ENCODE assay signal across 8 cellular contexts in the genomic region with DNA sequence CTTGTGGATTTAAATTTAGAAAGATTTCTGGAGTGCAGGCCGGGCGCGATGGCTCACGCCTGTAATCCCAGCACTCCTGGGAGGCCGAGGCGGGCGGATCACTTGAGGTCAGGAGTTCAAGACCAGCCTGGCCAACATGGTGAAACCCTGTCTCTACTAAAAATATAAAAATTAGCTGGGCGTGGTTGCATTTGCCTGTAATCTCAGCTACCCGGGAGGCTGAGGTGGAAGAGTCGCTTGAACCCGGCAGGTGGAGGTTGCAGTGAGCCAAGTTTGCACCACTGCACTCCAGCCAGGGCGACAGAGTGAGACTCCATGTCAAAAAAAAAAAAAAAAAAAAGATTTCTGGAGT. TPM values are rescaled to one million over a fixed set of nuclear protein-coding genes. Genes with fewer than 3 reads are reported as not detected.
DNase-seq lines count a peak whose midpoint lies in the region; ATAC-seq and TF ChIP-seq lines count a peak whose summit lies in the region.
"Not testable (repeated sequence)": the region's sequence is repeated elsewhere in the genome, so short reads cannot be mapped to it uniquely, and the experiment has no call there.

No MANE protein-coding gene starts in this region.

- CTCF ChIA-PET in AG04450 (lab: Charles Lee), result interaction anchor here (0.6 to 1.2 kb wide), 3 partner anchors 62 to 652 kb away, joined by 3 read pairs; a partner anchor contains a TSS
- CTCF ChIA-PET in HCT116 (lab: Charles Lee), result interaction anchor here (1.5 kb wide), 1 partner anchor 60 kb away, joined by 3 read pairs; no protein-coding TSS in a partner anchor

- H3K27me3 Mint-ChIP-seq in activated naive CD4-positive, alpha-beta T cell treated with anti-CD3 and anti-CD28 coated beads, Interleukin-2, amount 50 U/mL, for 24 hours; effector memory CD8-positive, alpha-beta T cell; naive thymus-derived CD8-positive, alpha-beta T cell: not testable (repeated sequence)

- peak overlapping the region; percentile 87 for H3K4me3 ChIP-seq in AG04450 (ENCODE audit: low read depth, low read length)
- peak overlapping the region; percentile 75 to 96 for H3K4me3 ChIP-seq in HCT116 (replicated peaks in 1 of 2; ENCODE audit: low read depth in 1 of 2, low read length in 2 of 2)
- peak overlapping the region; percentile 95 for H3K4me3 ChIP-seq in SJCRH30
- peak overlapping the region; percentile 87 for H3K4me3 ChIP-seq in iPS-11a (ENCODE audit: low read depth, low read length)
- peak overlapping the region; percentile 96 for H3K4me3 ChIP-seq in smooth muscle cell

- not testable (repeated sequence) for H3K27ac Mint-ChIP-seq in activated naive CD4-positive, alpha-beta T cell treated with anti-CD3 and anti-CD28 coated beads, Interleukin-2, amount 50 U/mL, for 24 hours
- peak overlapping the region; percentile 94 to 96 for H3K27ac Mint-ChIP-seq in effector memory CD8-positive, alpha-beta T cell
- H3K27ac Mint-ChIP-seq in naive thymus-derived CD8-positive, alpha-beta T cell, result peak overlapping the region in 9 of 10 donors; percentile 60 to 95 (median 82)

- not testable (repeated sequence) for DNase-seq in AG04450 (ENCODE audit: low read depth, low spot score); HCT116 (ENCODE audit: low read depth, low spot score); SJCRH30; effector memory CD8-positive, alpha-beta T cell; naive thymus-derived CD8-positive, alpha-beta T cell; smooth muscle cell (lab: John Stamatoyannopoulos, UW; ENCODE audit: unreplicated experiment)

- H3F3A ChIP-seq in smooth muscle cell (ENCODE audit: low read depth), result not testable (repeated sequence)

- peaks cover 65% of the 10 kb centered on the region for H3K79me2 ChIP-seq in HCT116 (ENCODE audit: insufficient read depth, low read length)
- peaks cover 66% of the 10 kb centered on the region for H3K79me2 ChIP-seq in smooth muscle cell (ENCODE audit: low read depth)

- WGBS in smooth muscle cell (ENCODE audit: low lambda C conversion rate), result 51% methylated on average over 12 of the region's 12 CpGs

- H2AFZ ChIP-seq in HCT116 (ENCODE audit: low read depth, low read length, poor library complexity, severe bottlenecking); smooth muscle cell (ENCODE audit: low read depth): not testable (repeated sequence)

- H3K4me1 ChIP-seq in HCT116 (ENCODE audit: control insufficient read depth in 1 of 2, insufficient read depth in 2 of 2, low read length in 2 of 2) (peaks cover 38 to 80% of the 10 kb centered on the region in 2 experiments), smooth muscle cell (ENCODE audit: low read depth) (peaks cover 24% of the 10 kb centered on the region)
- H3K4me1 ChIP-seq in SJCRH30, result not testable (repeated sequence)

- H3K36me3 ChIP-seq in HCT116 (ENCODE audit: control insufficient read depth in 1 of 2, insufficient read depth in 2 of 2, low read length in 2 of 2); smooth muscle cell (ENCODE audit: low read depth): not testable (repeated sequence)
- H3K36me3 ChIP-seq in SJCRH30, result peaks cover 18% of the 10 kb centered on the region

- not testable (repeated sequence) for H3K27me3 ChIP-seq in AG04450 (ENCODE audit: control insufficient read depth, insufficient read depth, low read length); HCT116 (ENCODE audit: insufficient read depth, low read length); SJCRH30; smooth muscle cell (ENCODE audit: low read depth)

- ATAC-seq in HCT116, result peak; percentile 4; the same call in 1 of the 2 replicates
- not testable (repeated sequence) for ATAC-seq in effector memory CD8-positive, alpha-beta T cell (replicated peaks); naive thymus-derived CD8-positive, alpha-beta T cell

- peaks cover 54% of the 10 kb centered on the region for H3K4me1 Mint-ChIP-seq in activated naive CD4-positive, alpha-beta T cell treated with anti-CD3 and anti-CD28 coated beads, Interleukin-2, amount 50 U/mL, for 24 hours
- H3K4me1 Mint-ChIP-seq in effector memory CD8-positive, alpha-beta T cell (ENCODE audit: low read depth in 2 of 2), result peaks cover 45 to 56% of the 10 kb centered on the region in 2 donors
- H3K4me1 Mint-ChIP-seq in naive thymus-derived CD8-positive, alpha-beta T cell, result peaks cover 30 to 57% (median 53%) of the 10 kb centered on the region in 4 donors

- H3K27ac ChIP-seq in AG04450 (ENCODE audit: low read depth, low read length), result not testable (repeated sequence)
- peak overlapping the region; percentile 91; the same call in 1 of the 2 replicates for H3K27ac ChIP-seq in HCT116 (ENCODE audit: low read depth, low read length)
- peak overlapping the region; percentile 87 for H3K27ac ChIP-seq in SJCRH30
- H3K27ac ChIP-seq in smooth muscle cell (ENCODE audit: low read depth), result peak overlapping the region; percentile 93

- intact Hi-C loops in HCT116 (cut with micrococcal nuclease), result not testable (repeated sequence)

- not testable (repeated sequence) for TF ChIP-seq CTCF in AG04450 (IDR thresholded peaks at IDR 0.05; ENCODE audit: low read depth, low read length); HCT116 (IDR thresholded peaks at IDR 0.05 in 2 of 3, conservative IDR thresholded peaks at IDR 0.05 in 1 of 3; ENCODE audit: borderline replicate concordance in 1 of 3, insufficient read depth in 1 of 3, low read depth in 2 of 3, low read length in 2 of 3); smooth muscle cell (IDR thresholded peaks at IDR 0.05; ENCODE audit: borderline replicate concordance, insufficient read depth, poor library complexity, severe bottlenecking)

- POLR2A ChIA-PET in AG04450 (lab: Yijun Ruan, JAX), result interaction anchor here (1.1 kb wide), 1 partner anchor 10 kb away, joined by 4 read pairs; no protein-coding TSS in a partner anchor
- POLR2A ChIA-PET in HCT116 (lab: Charles Lee), result not testable (repeated sequence)
- POLR2A ChIA-PET in naive thymus-derived CD8-positive, alpha-beta T cell (lab: Charles Lee), result interaction anchor here (0.7 to 1.7 kb wide), 4 partner anchors 46 to 955 kb away, joined by 3 to 11 read pairs (median 5); a partner anchor contains a TSS

- not testable (repeated sequence) for BruUV-seq in HCT116 (replicated peaks; lab: Mats Ljungman, UMichigan)

- H3K9me3 Mint-ChIP-seq in activated naive CD4-positive, alpha-beta T cell treated with anti-CD3 and anti-CD28 coated beads, Interleukin-2, amount 50 U/mL, for 24 hours; effector memory CD8-positive, alpha-beta T cell; naive thymus-derived CD8-positive, alpha-beta T cell: not testable (repeated sequence)

- not testable (repeated sequence) for TF ChIP-seq POLR2A in HCT116 (IDR thresholded peaks at IDR 0.05; ENCODE audit: borderline replicate concordance, extremely low read depth, insufficient read depth, insufficient read length)

- not testable (repeated sequence) for H3K36me3 Mint-ChIP-seq in activated naive CD4-positive, alpha-beta T cell treated with anti-CD3 and anti-CD28 coated beads, Interleukin-2, amount 50 U/mL, for 24 hours
- H3K36me3 Mint-ChIP-seq in effector memory CD8-positive, alpha-beta T cell (ENCODE audit: insufficient read depth), result peaks cover 18% of the 10 kb centered on the region
- peaks cover 0 to 16% (median 0%) of the 10 kb centered on the region in 3 donors for H3K36me3 Mint-ChIP-seq in naive thymus-derived CD8-positive, alpha-beta T cell

- peaks cover 33% of the 10 kb centered on the region; the same call in 1 of the 2 replicates for H4K20me1 ChIP-seq in HCT116 (ENCODE audit: insufficient read depth)
- H4K20me1 ChIP-seq in smooth muscle cell (ENCODE audit: low read depth), result peaks cover 60% of the 10 kb centered on the region

- not testable (repeated sequence) for H3K9me2 ChIP-seq in HCT116 (ENCODE audit: insufficient read depth)

- H3K4me3 Mint-ChIP-seq in activated naive CD4-positive, alpha-beta T cell treated with anti-CD3 and anti-CD28 coated beads, Interleukin-2, amount 50 U/mL, for 24 hours, result peak overlapping the region; percentile 95
- H3K4me3 Mint-ChIP-seq in effector memory CD8-positive, alpha-beta T cell, result peak overlapping the region; percentile 88 to 90
- peak overlapping the region; percentile 84 to 95 (median 90) for H3K4me3 Mint-ChIP-seq in naive thymus-derived CD8-positive, alpha-beta T cell

- not testable (repeated sequence) for H3K9me3 ChIP-seq in AG04450 (ENCODE audit: control insufficient read depth, insufficient read depth, low read length); HCT116 (ENCODE audit: control insufficient read depth in 1 of 2, insufficient read depth in 1 of 2, low read depth in 1 of 2, low read length in 2 of 2); SJCRH30 (replicated peaks); smooth muscle cell (replicated peaks; ENCODE audit: low read depth)

- H3K9ac ChIP-seq in HCT116 (ENCODE audit: low read length), result peak overlapping the region; percentile 86
- H3K9ac ChIP-seq in smooth muscle cell (ENCODE audit: low read depth), result peak overlapping the region; percentile 100

- RAD21 ChIA-PET in HCT116 (lab: Charles Lee; ENCODE audit: low non-redundant PET in 1 of 2, low total read pairs in 2 of 2, uncharacterized antibody in 2 of 2, unreplicated experiment in 2 of 2), result interaction anchor here in 1 of 2 experiments (0.6 kb wide), 1 partner anchor 71 kb away, joined by 4 read pairs; no protein-coding TSS in a partner anchor

- not testable (repeated sequence) for TF ChIP-seq RAD21 in HCT116 (IDR thresholded peaks at IDR 0.05; ENCODE audit: low read depth)

- H3K4me2 ChIP-seq in HCT116 (ENCODE audit: low read length) (peak overlapping the region; percentile 87), smooth muscle cell (peak overlapping the region; percentile 97)

RNA-seq across cellular contexts. Expression of a gene that starts 1.5 kb away (rescaled TPM):
- polyA plus RNA-seq in AG04450 (2011; rRNA removed), result 72.7 and 77.2 TPM in 2 replicates
- polyA minus RNA-seq in AG04450 (2011; rRNA and poly(A)+ RNA removed), result 47.8 and 51.0 TPM in 2 replicates
- 55.6 TPM for total RNA-seq in HCT116 (2021; ENCODE audit: unreplicated experiment)
- 27.8 and 39.1 TPM in 2 replicates for polyA plus RNA-seq in HCT116 (2012)
- 102 and 103 TPM in 2 replicates for total RNA-seq in SJCRH30 (2014; rRNA removed; shearing (Covaris generic))
- 10 to 100 TPM; 33.3 to 34.5 TPM for total RNA-seq in naive thymus-derived CD8-positive, alpha-beta T cell
- polyA plus RNA-seq in naive thymus-derived CD8-positive, alpha-beta T cell, result 10 to 100 TPM; 88.4 to 97.6 (median 96.8) TPM
- 47.0 and 65.4 TPM in 2 replicates for total RNA-seq in smooth muscle cell
- 89.3 and 102 TPM in 2 replicates for polyA plus RNA-seq in smooth muscle cell

RNA-seq across cellular contexts. Expression of a gene that starts 17.8 kb away (rescaled TPM):
- not detected in 2 replicates for polyA plus RNA-seq in AG04450 (2011; rRNA removed)
- polyA minus RNA-seq in AG04450 (2011; rRNA and poly(A)+ RNA removed), result 0.09 and 0.37 TPM in 2 replicates
- 0.15 TPM for total RNA-seq in HCT116 (2021; ENCODE audit: unreplicated experiment)
- polyA plus RNA-seq in HCT116 (2012), result 0.03 and 0.06 TPM in 2 replicates
- total RNA-seq in SJCRH30 (2014; rRNA removed; shearing (Covaris generic)), result 0.28 and 0.49 TPM in 2 replicates
- total RNA-seq in naive thymus-derived CD8-positive, alpha-beta T cell, result 1 to 10 TPM; 3.2 to 3.5 TPM
- polyA plus RNA-seq in naive thymus-derived CD8-positive, alpha-beta T cell, result under 1 TPM in 2 of 3 donors, not detected in 1; 0.39 to 0.55 TPM
- 0.45 and 0.63 TPM in 2 replicates for total RNA-seq in smooth muscle cell
- polyA plus RNA-seq in smooth muscle cell, result 0.11 and 0.17 TPM in 2 replicates
